In the genomic region with DNA sequence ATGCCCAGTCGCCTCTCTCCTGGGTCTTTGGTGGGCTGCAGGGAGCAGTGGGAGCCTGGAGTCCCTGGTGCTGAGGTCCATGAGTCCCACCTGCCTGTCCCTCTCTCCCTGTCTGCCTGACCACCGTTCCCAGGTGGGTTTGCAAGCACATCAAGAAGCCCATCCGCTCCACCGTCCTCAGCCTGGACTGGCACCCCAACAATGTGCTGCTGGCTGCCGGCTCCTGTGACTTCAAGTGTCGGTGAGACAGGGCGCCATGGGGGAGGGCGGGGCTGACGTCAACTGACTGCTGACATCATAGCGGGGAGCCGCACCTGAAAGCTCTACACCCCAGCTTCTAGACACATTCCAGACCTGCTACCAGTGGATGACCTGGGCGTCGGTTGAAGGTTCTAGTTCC, we compare ENCODE assay signal across 25 cellular contexts.
"Had no signal": no experiment of that assay in that cellular context is flagged by ENCODE, and none has a peak within 500 bp of the region (broad histone marks: within the 10 kb centered on the region; RNA-seq: fewer than 3 reads in every experiment).

No MANE protein-coding gene starts in this region.

- H3K27me3 Mint-ChIP-seq: naive thymus-derived CD8-positive, alpha-beta T cell; stimulated activated memory B cell treated with anti-CD40 and anti-IgM and Interleukin-4, amounts not matched to agents 10 μg/mL and 1 μg/mL and 100 μg/mL, for 72 hours; stimulated activated naive CD8-positive, alpha-beta T cell treated with anti-CD3 and anti-CD28 coated beads, Interleukin-15, Interleukin-2, amounts not matched to agents 100 ng/mL and 50 ng/mL, for 24 hours had no signal

- H2AFZ ChIP-seq: hepatocyte had no signal

- H3K4me3 ChIP-seq: colonic mucosa, esophagus muscularis mucosa, gastroesophageal sphincter, heart left ventricle, hepatocyte, left lung, lower lobe of right lung, pancreas, sigmoid colon, thoracic aorta, tibial nerve, upper lobe of left lung had no signal

- H3K79me2 ChIP-seq: hepatocyte had no signal

- H3K4me2 ChIP-seq: hepatocyte had no signal

- H3K27ac ChIP-seq: colonic mucosa, esophagus muscularis mucosa, foreskin keratinocyte, gastroesophageal sphincter, heart left ventricle, hepatocyte, left lung, lower lobe of right lung, neutrophil, pancreas, sigmoid colon, thoracic aorta, tibial nerve, upper lobe of left lung had no signal

- ATAC-seq: foreskin keratinocyte; gastroesophageal sphincter; heart left ventricle; left cardiac atrium; left lung; lower lobe of right lung; naive thymus-derived CD8-positive, alpha-beta T cell; pancreas; stimulated activated memory B cell treated with anti-CD40 and anti-IgM and Interleukin-4, amounts not matched to agents 10 μg/mL and 1 μg/mL and 100 μg/mL, for 72 hours had no signal

- H3K9me3 ChIP-seq: colonic mucosa, esophagus muscularis mucosa, gastroesophageal sphincter, heart left ventricle, left lung, lower lobe of right lung, neutrophil, pancreas, sigmoid colon, thoracic aorta, tibial nerve, upper lobe of left lung had no signal

- H3K4me3 Mint-ChIP-seq: naive thymus-derived CD8-positive, alpha-beta T cell; stimulated activated memory B cell treated with anti-CD40 and anti-IgM and Interleukin-4, amounts not matched to agents 10 μg/mL and 1 μg/mL and 100 μg/mL, for 72 hours; stimulated activated naive CD8-positive, alpha-beta T cell treated with anti-CD3 and anti-CD28 coated beads, Interleukin-15, Interleukin-2, amounts not matched to agents 100 ng/mL and 50 ng/mL, for 24 hours had no signal

- H3K27ac Mint-ChIP-seq: stimulated activated memory B cell treated with anti-CD40 and anti-IgM and Interleukin-4, amounts not matched to agents 10 μg/mL and 1 μg/mL and 100 μg/mL, for 72 hours; stimulated activated naive CD8-positive, alpha-beta T cell treated with anti-CD3 and anti-CD28 coated beads, Interleukin-15, Interleukin-2, amounts not matched to agents 100 ng/mL and 50 ng/mL, for 24 hours had no signal

- DNase-seq: colonic mucosa; dermis blood vessel endothelial cell; effector memory CD4-positive, alpha-beta T cell; foreskin keratinocyte; left cardiac atrium; lower lobe of right lung; naive thymus-derived CD8-positive, alpha-beta T cell; pancreas; retina; sigmoid colon; stimulated activated CD4-positive, alpha-beta T cell treated with anti-CD3 and anti-CD28 coated beads, Interleukin-2, amount 100 ng/mL, for 24 hours; stimulated activated CD4-positive, alpha-beta T cell treated with anti-CD3 and anti-CD28 coated beads, Interleukin-4, amount 100 ng/mL, for 24 hours; upper lobe of left lung had no signal

- FAIRE-seq: endothelial cell of umbilical vein, pancreas, urothelium cell line had no signal

- H3K4me1 ChIP-seq: foreskin keratinocyte had no signal

- H3K27me3 ChIP-seq: colonic mucosa, esophagus muscularis mucosa, foreskin keratinocyte, gastroesophageal sphincter, heart left ventricle, hepatocyte, left lung, neutrophil, pancreas, sigmoid colon, tibial nerve, upper lobe of left lung had no signal

- H3K9me3 Mint-ChIP-seq: naive thymus-derived CD8-positive, alpha-beta T cell; stimulated activated memory B cell treated with anti-CD40 and anti-IgM and Interleukin-4, amounts not matched to agents 10 μg/mL and 1 μg/mL and 100 μg/mL, for 72 hours; stimulated activated naive CD8-positive, alpha-beta T cell treated with anti-CD3 and anti-CD28 coated beads, Interleukin-15, Interleukin-2, amounts not matched to agents 100 ng/mL and 50 ng/mL, for 24 hours had no signal
